Comparison of ENCODE assay signal across 8 cellular contexts in genomic region chr4:122922877-122923511, GRCh38. TPM values are rescaled to one million over a fixed set of nuclear protein-coding genes. Genes with fewer than 3 reads are reported as not detected.
A peak's percentile ranks its signal among the peaks of the same experiment; 100 is the strongest.
DNase-seq lines count a peak whose midpoint lies in the region; ATAC-seq and TF ChIP-seq lines count a peak whose summit lies in the region.

No MANE protein-coding gene starts in this region.

- H2AFZ ChIP-seq in DND-41 (ENCODE audit: low read depth, low read length): peak overlapping the region; percentile 93
- peak overlapping the region; percentile 98 for H2AFZ ChIP-seq in GM23248

- H3K9me3 Mint-ChIP-seq in activated T-helper 2 cell treated with anti-CD3 and anti-CD28 coated beads, Interferon-gamma antibody, Interleukin-2, Interleukin-4, amounts not matched to agents 10 μg/mL and 5 μg/mL and 100 μg/mL, durations not matched to agents 14 hours and 24 hours and 36 hours: no peaks in the 10 kb centered on the region
- H3K9me3 Mint-ChIP-seq in nephron: no peaks in the 10 kb centered on the region
- H3K9me3 Mint-ChIP-seq in stimulated activated naive CD8-positive, alpha-beta T cell treated with anti-CD3 and anti-CD28 coated beads, Interleukin-15, amount 100 ng/mL, for 72 hours: no peaks in the 10 kb centered on the region

- peaks cover 13% of the 10 kb centered on the region for H3F3A ChIP-seq in GM23248 (ENCODE audit: insufficient read depth)

- ATAC-seq in DND-41 (ENCODE audit: insufficient read depth, low read depth): peak; percentile 94
- ATAC-seq in stimulated activated naive CD8-positive, alpha-beta T cell treated with anti-CD3 and anti-CD28 coated beads, Interleukin-15, amount 100 ng/mL, for 72 hours: peak; percentile 97

- in situ Hi-C loops in GM23248 (cut with MboI): loop anchor here (10.0 kb wide), 1 partner anchor 318 kb away; no protein-coding TSS in a partner anchor

- peak overlapping the region; percentile 82 for H3K27ac ChIP-seq in DND-41 (ENCODE audit: low read length)
- H3K27ac ChIP-seq in GM23248: peak overlapping the region; percentile 65

- H3K4me3 Mint-ChIP-seq in activated T-helper 2 cell treated with anti-CD3 and anti-CD28 coated beads, Interferon-gamma antibody, Interleukin-2, Interleukin-4, amounts not matched to agents 10 μg/mL and 5 μg/mL and 100 μg/mL, durations not matched to agents 14 hours and 24 hours and 36 hours (ENCODE audit: low read depth): peak overlapping the region; percentile 95
- H3K4me3 Mint-ChIP-seq in nephron: peak overlapping the region; percentile 99 to 100 (median 100)
- peak overlapping the region; percentile 96 to 98 for H3K4me3 Mint-ChIP-seq in stimulated activated naive CD8-positive, alpha-beta T cell treated with anti-CD3 and anti-CD28 coated beads, Interleukin-15, amount 100 ng/mL, for 72 hours

- H3K79me2 ChIP-seq in DND-41 (ENCODE audit: insufficient read depth, low read length) (peaks cover 54% of the 10 kb centered on the region), GM23248 (ENCODE audit: insufficient read depth) (peaks cover 84% of the 10 kb centered on the region)

- TF ChIP-seq CTCF in DND-41 (IDR thresholded peaks at IDR 0.05; ENCODE audit: borderline replicate concordance, extremely low read depth, low read length, poor library complexity, severe bottlenecking): no peak
- TF ChIP-seq CTCF in nephron (IDR thresholded peaks at IDR 0.05; ENCODE audit: unreplicated experiment in 3 of 3): no peak

- H3K4me3 ChIP-seq in DND-41 (ENCODE audit: low read depth in 1 of 2, low read length in 2 of 2) (peak overlapping the region; percentile 60 to 80), GM23248 (peak overlapping the region; percentile 99)

- peak overlapping the region; percentile 97 for H3K27ac Mint-ChIP-seq in activated T-helper 2 cell treated with anti-CD3 and anti-CD28 coated beads, Interferon-gamma antibody, Interleukin-2, Interleukin-4, amounts not matched to agents 10 μg/mL and 5 μg/mL and 100 μg/mL, durations not matched to agents 14 hours and 24 hours and 36 hours
- peak overlapping the region; percentile 91 to 97 (median 97) for H3K27ac Mint-ChIP-seq in nephron
- peak overlapping the region; percentile 95 to 98 for H3K27ac Mint-ChIP-seq in stimulated activated naive CD8-positive, alpha-beta T cell treated with anti-CD3 and anti-CD28 coated beads, Interleukin-15, amount 100 ng/mL, for 72 hours

- H3K27me3 Mint-ChIP-seq in activated T-helper 2 cell treated with anti-CD3 and anti-CD28 coated beads, Interferon-gamma antibody, Interleukin-2, Interleukin-4, amounts not matched to agents 10 μg/mL and 5 μg/mL and 100 μg/mL, durations not matched to agents 14 hours and 24 hours and 36 hours (ENCODE audit: low read depth): no peaks in the 10 kb centered on the region
- H3K27me3 Mint-ChIP-seq in nephron (ENCODE audit: low read depth): no peaks in the 10 kb centered on the region
- H3K27me3 Mint-ChIP-seq in stimulated activated naive CD8-positive, alpha-beta T cell treated with anti-CD3 and anti-CD28 coated beads, Interleukin-15, amount 100 ng/mL, for 72 hours: no peaks in the 10 kb centered on the region

- 1% methylated on average over 34 of the region's 34 CpGs for WGBS in GM23248 (ENCODE audit: low coverage in 1 of 2, low lambda C conversion rate in 2 of 2, missing lambda C conversion rate in 2 of 2), 2 experiments

- peaks cover 11% of the 10 kb centered on the region for H3K36me3 ChIP-seq in DND-41 (ENCODE audit: insufficient read depth, low read length)
- H3K36me3 ChIP-seq in GM23248 (ENCODE audit: low read depth): no peaks in the 10 kb centered on the region

- H3K4me1 Mint-ChIP-seq in activated T-helper 2 cell treated with anti-CD3 and anti-CD28 coated beads, Interferon-gamma antibody, Interleukin-2, Interleukin-4, amounts not matched to agents 10 μg/mL and 5 μg/mL and 100 μg/mL, durations not matched to agents 14 hours and 24 hours and 36 hours (ENCODE audit: low read depth): peaks cover 15% of the 10 kb centered on the region
- H3K4me1 Mint-ChIP-seq in nephron: no peaks in the 10 kb centered on the region
- no peaks in the 10 kb centered on the region for H3K4me1 Mint-ChIP-seq in stimulated activated naive CD8-positive, alpha-beta T cell treated with anti-CD3 and anti-CD28 coated beads, Interleukin-15, amount 100 ng/mL, for 72 hours

- H3K4me1 ChIP-seq in DND-41 (ENCODE audit: insufficient read depth, low read length) (peaks cover 43% of the 10 kb centered on the region), GM23248 (ENCODE audit: insufficient read depth) (peaks cover 26% of the 10 kb centered on the region)

- H3K9ac ChIP-seq in DND-41 (ENCODE audit: low read depth, low read length) (peak overlapping the region; percentile 71), GM23248 (peak overlapping the region; percentile 83)

- intact Hi-C loops in activated T-helper 2 cell treated with anti-CD3 and anti-CD28 coated beads, Interferon-gamma antibody, Interleukin-2, Interleukin-4, amounts not matched to agents 10 μg/mL and 5 μg/mL and 100 μg/mL, durations not matched to agents 14 hours and 24 hours and 36 hours (cut with micrococcal nuclease): loop anchor here (1.0 to 5.0 kb wide), 9 partner anchors 95 to 973 kb away; partner anchors contain the start of genes BBS12, IL2 and SPRY1

- no peaks in the 10 kb centered on the region for H3K27me3 ChIP-seq in DND-41 (ENCODE audit: insufficient read depth, low read length, poor library complexity)
- no peaks in the 10 kb centered on the region for H3K27me3 ChIP-seq in GM23248 (replicated peaks; ENCODE audit: insufficient read depth)

- peak overlapping the region; percentile 72 for H3K4me2 ChIP-seq in DND-41 (ENCODE audit: insufficient read depth, low read length)
- H3K4me2 ChIP-seq in GM23248 (ENCODE audit: unreplicated experiment): peak overlapping the region; percentile 97

- H3K9me2 ChIP-seq in GM23248 (ENCODE audit: insufficient read depth): no peaks in the 10 kb centered on the region

- H4K20me1 ChIP-seq in DND-41 (ENCODE audit: insufficient read depth, low read length): peaks cover 9% of the 10 kb centered on the region; the same call in 1 of the 2 replicates
- no peaks in the 10 kb centered on the region for H4K20me1 ChIP-seq in GM23248 (ENCODE audit: insufficient read depth)

- DNase-seq in DND-41 (peak; percentile 91), GM23248 (peak; percentile 91), Kasumi-1 (lab: John Stamatoyannopoulos, UW) (peak; percentile 88 to 91), RPMI8226 (peak; percentile 82), fibroblast of peridontal ligament (ENCODE audit: extremely low read depth) (peak; percentile 82)
- DNase-seq in activated T-helper 2 cell treated with anti-CD3 and anti-CD28 coated beads, Interferon-gamma antibody, Interleukin-2, Interleukin-4, amounts not matched to agents 10 μg/mL and 5 μg/mL and 100 μg/mL, durations not matched to agents 14 hours and 24 hours and 36 hours (ENCODE audit: low spot score): peak; percentile 88
- DNase-seq in stimulated activated naive CD8-positive, alpha-beta T cell treated with anti-CD3 and anti-CD28 coated beads, Interleukin-15, amount 100 ng/mL, for 72 hours: peak; percentile 81 to 91

- H3K36me3 Mint-ChIP-seq in activated T-helper 2 cell treated with anti-CD3 and anti-CD28 coated beads, Interferon-gamma antibody, Interleukin-2, Interleukin-4, amounts not matched to agents 10 μg/mL and 5 μg/mL and 100 μg/mL, durations not matched to agents 14 hours and 24 hours and 36 hours (ENCODE audit: low read depth): no peaks in the 10 kb centered on the region
- H3K36me3 Mint-ChIP-seq in nephron (ENCODE audit: low read depth): no peaks in the 10 kb centered on the region

- H3K9me3 ChIP-seq in DND-41 (ENCODE audit: insufficient read depth, low read length, severe bottlenecking): no peaks in the 10 kb centered on the region
- no peaks in the 10 kb centered on the region for H3K9me3 ChIP-seq in GM23248 (ENCODE audit: low read depth)

RNA-seq across cellular contexts. Expression of gene NUDT6, which starts 0.6 kb away (rescaled TPM):
- total RNA-seq in GM23248 (2014; rRNA removed; shearing (Covaris generic)): 4.3 and 4.9 TPM in 2 replicates
- polyA plus RNA-seq in GM23248 (2016; fragmentation: Nextera tagmentation; extraction: Ambion mirVana): 4.1 and 6.0 TPM in 2 replicates
- 7.5 and 8.5 TPM in 2 replicates for total RNA-seq in activated T-helper 2 cell treated with anti-CD3 and anti-CD28 coated beads, Interferon-gamma antibody, Interleukin-2, Interleukin-4, amounts not matched to agents 10 μg/mL and 5 μg/mL and 100 μg/mL, durations not matched to agents 14 hours and 24 hours and 36 hours

Comparison
In these comparisons a context has a peak if more than half of its experiments do, and no peak if none do; other contexts are left out.
1. Peak in every context shown above with its lines: DNase-seq, ATAC-seq, H3K4me3 ChIP-seq and H3K27ac ChIP-seq.